Comparison of ENCODE assay signal across 31 cellular contexts in the genomic region with DNA sequence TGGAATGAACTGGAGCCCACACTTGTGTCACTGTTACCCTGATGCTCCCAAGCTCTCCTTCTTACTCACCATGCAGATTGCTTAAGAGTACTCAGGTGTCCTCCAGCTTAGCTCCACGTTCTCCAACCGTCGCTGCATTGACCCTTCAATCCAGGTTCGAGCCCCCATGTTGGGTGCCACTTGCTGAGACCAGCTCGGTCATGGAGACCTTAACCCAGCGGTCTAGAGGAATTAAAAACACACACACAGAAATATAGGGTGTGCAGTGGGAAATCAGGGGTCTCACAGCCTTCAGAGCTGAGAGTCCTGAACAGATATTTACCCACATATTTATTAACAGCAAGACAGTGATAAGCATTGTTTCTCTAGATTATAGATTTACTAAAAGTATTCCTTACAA.
"Had no signal": no experiment of that assay in that cellular context is flagged by ENCODE, and none has a peak within 500 bp of the region (broad histone marks: within the 10 kb centered on the region; RNA-seq: fewer than 3 reads in every experiment).

No MANE protein-coding gene starts in this region.

- H3K4me3 ChIP-seq: ovary, psoas muscle, right lobe of liver, sigmoid colon, suprapubic skin, testis, tibial artery, transverse colon, upper lobe of right lung, uterus had no signal

- ATAC-seq: naive thymus-derived CD8-positive, alpha-beta T cell; natural killer cell treated with Interleukin-12 subunit alpha and Interleukin-12 subunit beta and Interleukin-15 and Interleukin-18, amount 100 ng/mL, for 72 hours; psoas muscle; right cardiac atrium; right lobe of liver; stimulated activated memory B cell treated with anti-CD40 and anti-IgM and Interleukin-4, amounts not matched to agents 10 μg/mL and 1 μg/mL and 100 μg/mL, for 72 hours; stimulated activated naive CD8-positive, alpha-beta T cell treated with anti-CD3 and anti-CD28 coated beads, Interleukin-15, amount 100 ng/mL, for 72 hours; stimulated activated naive CD8-positive, alpha-beta T cell treated with anti-CD3 and anti-CD28 coated beads, Interleukin-15, Interleukin-2, amounts not matched to agents 100 U/mL and 50 U/mL, for 24 hours; upper lobe of right lung had no signal

- H3K4me3 Mint-ChIP-seq: naive thymus-derived CD8-positive, alpha-beta T cell; natural killer cell treated with Interleukin-12 subunit alpha and Interleukin-12 subunit beta and Interleukin-15 and Interleukin-18, amount 100 ng/mL, for 72 hours; nephron progenitor cell; neural crest cell; stimulated activated memory B cell treated with anti-CD40 and anti-IgM and Interleukin-4, amounts not matched to agents 10 μg/mL and 1 μg/mL and 100 μg/mL, for 72 hours; stimulated activated naive CD8-positive, alpha-beta T cell treated with anti-CD3 and anti-CD28 coated beads, Interleukin-15, amount 100 ng/mL, for 72 hours; type B pancreatic cell had no signal

- H3K27ac Mint-ChIP-seq: naive thymus-derived CD8-positive, alpha-beta T cell; natural killer cell treated with Interleukin-12 subunit alpha and Interleukin-12 subunit beta and Interleukin-15 and Interleukin-18, amount 100 ng/mL, for 72 hours; nephron progenitor cell; progenitor cell of endocrine pancreas; stimulated activated memory B cell treated with anti-CD40 and anti-IgM and Interleukin-4, amounts not matched to agents 10 μg/mL and 1 μg/mL and 100 μg/mL, for 72 hours; stimulated activated naive CD8-positive, alpha-beta T cell treated with anti-CD3 and anti-CD28 coated beads, Interleukin-15, amount 100 ng/mL, for 72 hours; type B pancreatic cell had no signal

- H3K4me1 Mint-ChIP-seq: nephron progenitor cell; stimulated activated memory B cell treated with anti-CD40 and anti-IgM and Interleukin-4, amounts not matched to agents 10 μg/mL and 1 μg/mL and 100 μg/mL, for 72 hours; stimulated activated naive CD8-positive, alpha-beta T cell treated with anti-CD3 and anti-CD28 coated beads, Interleukin-15, amount 100 ng/mL, for 72 hours had no signal

- H3K27ac ChIP-seq: neutrophil, ovary, parathyroid adenoma, psoas muscle, right lobe of liver, sigmoid colon, suprapubic skin, testis, tibial artery, transverse colon, upper lobe of right lung, uterus had no signal

- H2AFZ ChIP-seq: parathyroid adenoma had no signal

- H3K36me3 Mint-ChIP-seq: natural killer cell treated with Interleukin-12 subunit alpha and Interleukin-12 subunit beta and Interleukin-15 and Interleukin-18, amount 100 ng/mL, for 72 hours; stimulated activated memory B cell treated with anti-CD40 and anti-IgM and Interleukin-4, amounts not matched to agents 10 μg/mL and 1 μg/mL and 100 μg/mL, for 72 hours; type B pancreatic cell had no signal

- H3K9ac ChIP-seq: parathyroid adenoma had no signal

- H3K27me3 ChIP-seq: neutrophil, ovary, right lobe of liver, sigmoid colon, suprapubic skin, testis, tibial artery, transverse colon, upper lobe of right lung, uterus had no signal

- DNase-seq: naive thymus-derived CD8-positive, alpha-beta T cell; nephron progenitor cell; nucleus accumbens; ovary; posterior cingulate gyrus; psoas muscle; right cardiac atrium; right lobe of liver; sigmoid colon; small intestine; stimulated activated CD4-positive, alpha-beta T cell treated with anti-CD3 and anti-CD28 coated beads, Interleukin-1b, Interleukin-23, amount 100 ng/mL, for 48 hours; stimulated activated CD4-positive, alpha-beta T cell treated with anti-CD3 and anti-CD28 coated beads, Interleukin-4, amount 100 ng/mL, for 1 hour; stimulated activated CD4-positive, alpha-beta T cell treated with anti-CD3 and anti-CD28 coated beads, Interleukin-4, amount 100 ng/mL, for 4 hours; stimulated activated CD8-positive, alpha-beta memory T cell treated with anti-CD3 and anti-CD28 coated beads, Interleukin-4, amount 100 ng/mL, for 48 hours; stimulated activated naive CD4-positive, alpha-beta T cell; stimulated activated naive CD8-positive, alpha-beta T cell treated with anti-CD3 and anti-CD28 coated beads, Interleukin-15, amount 100 ng/mL, for 72 hours; stimulated activated naive CD8-positive, alpha-beta T cell treated with anti-CD3 and anti-CD28 coated beads, Interleukin-15, Interleukin-2, amounts not matched to agents 100 U/mL and 50 U/mL, for 24 hours; substantia nigra; testis; tibial artery; transverse colon; upper lobe of right lung; uterus had no signal

- H3K4me1 ChIP-seq: parathyroid adenoma, psoas muscle, right lobe of liver, sigmoid colon, suprapubic skin, testis, tibial artery, transverse colon, upper lobe of right lung, uterus had no signal

- H3K27me3 Mint-ChIP-seq: progenitor cell of endocrine pancreas; stimulated activated memory B cell treated with anti-CD40 and anti-IgM and Interleukin-4, amounts not matched to agents 10 μg/mL and 1 μg/mL and 100 μg/mL, for 72 hours; type B pancreatic cell had no signal

- H3K79me2 ChIP-seq: parathyroid adenoma had no signal

- H3K36me3 ChIP-seq: neutrophil, ovary, right lobe of liver, sigmoid colon, suprapubic skin, tibial artery, transverse colon, upper lobe of right lung, uterus had no signal

- H3K9me3 ChIP-seq: ovary, psoas muscle, right lobe of liver, testis, uterus had no signal
